In the genomic region with DNA sequence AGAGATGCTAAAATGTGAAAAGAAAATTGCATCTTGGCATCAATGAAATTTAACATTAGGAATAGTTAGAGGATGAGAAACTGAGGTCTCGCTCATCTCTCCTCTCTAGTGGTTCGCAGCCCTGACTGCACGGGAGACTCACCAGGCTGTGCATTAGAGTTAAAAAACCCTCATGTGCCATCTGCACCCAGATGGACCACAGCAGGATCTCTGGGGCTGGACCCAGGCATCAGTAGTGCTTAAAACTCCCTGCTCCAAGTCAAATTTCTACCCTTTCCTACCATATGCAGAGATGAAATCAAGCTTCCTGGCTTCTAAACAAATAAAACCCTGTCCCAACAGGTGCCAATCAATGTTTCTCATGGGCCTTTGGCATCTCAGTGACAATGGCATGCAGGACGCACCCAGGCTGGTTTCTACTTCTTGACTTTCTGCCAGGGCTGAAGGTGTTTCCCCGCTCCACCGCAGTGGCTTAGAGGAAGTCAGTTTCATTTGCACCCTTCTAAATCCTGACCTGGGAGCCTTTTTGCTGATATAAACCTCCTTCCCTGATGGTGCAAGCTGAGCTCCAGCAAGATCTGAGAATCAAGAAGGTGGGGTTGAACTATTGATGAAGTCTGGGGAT, we compare ENCODE assay signal across 1 cellular context.
TF ChIP-seq lines count a peak whose summit lies in the region.

No MANE protein-coding gene starts in this region.

TF ChIP-seq in HepG2, 621 proteins besides CTCF, POLR2A, EP300 and RAD21 (continued from another document):
- TF ChIP-seq, protein P1, sequence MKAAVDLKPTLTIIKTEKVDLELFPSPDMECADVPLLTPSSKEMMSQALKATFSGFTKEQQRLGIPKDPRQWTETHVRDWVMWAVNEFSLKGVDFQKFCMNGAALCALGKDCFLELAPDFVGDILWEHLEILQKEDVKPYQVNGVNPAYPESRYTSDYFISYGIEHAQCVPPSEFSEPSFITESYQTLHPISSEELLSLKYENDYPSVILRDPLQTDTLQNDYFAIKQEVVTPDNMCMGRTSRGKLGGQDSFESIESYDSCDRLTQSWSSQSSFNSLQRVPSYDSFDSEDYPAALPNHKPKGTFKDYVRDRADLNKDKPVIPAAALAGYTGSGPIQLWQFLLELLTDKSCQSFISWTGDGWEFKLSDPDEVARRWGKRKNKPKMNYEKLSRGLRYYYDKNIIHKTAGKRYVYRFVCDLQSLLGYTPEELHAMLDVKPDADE (CRISPR knock-in tag; IDR thresholded peaks at IDR 0.05) = no peak
